Comparison of ENCODE assay signal across 10 cellular contexts in the genomic region with DNA sequence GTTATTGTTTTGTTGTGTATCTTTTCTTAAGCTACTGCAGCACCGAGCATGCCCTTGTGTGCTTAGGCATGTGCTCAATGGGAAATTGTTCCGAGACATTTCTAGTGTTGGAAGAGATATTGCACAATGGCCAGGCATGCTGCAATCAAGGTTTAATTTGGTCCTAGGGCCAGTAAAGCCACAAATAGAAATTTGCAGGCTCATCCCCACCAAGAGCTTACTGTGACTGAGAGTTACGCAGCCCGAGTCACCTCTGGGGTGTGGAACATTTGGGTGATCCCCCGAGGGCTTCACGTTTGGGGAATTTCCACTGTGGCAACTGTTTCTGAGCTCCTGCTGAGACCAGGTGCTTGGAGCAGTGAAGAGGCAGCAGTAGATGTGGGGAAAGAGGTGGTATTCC.
A peak's percentile ranks its signal among the peaks of the same experiment; 100 is the strongest.
DNase-seq lines count a peak whose midpoint lies in the region; ATAC-seq and TF ChIP-seq lines count a peak whose summit lies in the region.
"Had no signal": no experiment of that assay in that cellular context is flagged by ENCODE, and none has a peak within 500 bp of the region (broad histone marks: within the 10 kb centered on the region; RNA-seq: fewer than 3 reads in every experiment).

No MANE protein-coding gene starts in this region.

- no peaks in the 10 kb centered on the region for H3K27me3 Mint-ChIP-seq in CD8-positive, alpha-beta T cell (ENCODE audit: low read depth)
- no peaks in the 10 kb centered on the region for H3K27me3 Mint-ChIP-seq in nephron progenitor cell (ENCODE audit: low read depth, poor library complexity)

- no peak for TF ChIP-seq CTCF in CD8-positive, alpha-beta T cell (IDR thresholded peaks at IDR 0.05)
- TF ChIP-seq CTCF in nephron progenitor cell (IDR thresholded peaks at IDR 0.05), result no peak

- ATAC-seq in CD8-positive, alpha-beta T cell, result no peak

- no peaks in the 10 kb centered on the region for H3K9me3 Mint-ChIP-seq in CD8-positive, alpha-beta T cell
- peaks cover 5% of the 10 kb centered on the region for H3K9me3 Mint-ChIP-seq in nephron progenitor cell

- no peaks in the 10 kb centered on the region for H3K27me3 ChIP-seq in CD8-positive, alpha-beta T cell (ENCODE audit: insufficient read depth, low read length)
- H3K27me3 ChIP-seq in adipocyte (replicated peaks; ENCODE audit: control insufficient read depth, insufficient read depth, low read length), result no peaks in the 10 kb centered on the region

- H3K4me3 Mint-ChIP-seq in CD8-positive, alpha-beta T cell, result peak overlapping the region; percentile 15
- H3K4me3 Mint-ChIP-seq in nephron progenitor cell, result no peak overlapping the region

- H3K36me3 ChIP-seq in CD8-positive, alpha-beta T cell (ENCODE audit: insufficient read depth, low read length), result no peaks in the 10 kb centered on the region
- H3K36me3 ChIP-seq in adipocyte (ENCODE audit: control insufficient read depth, insufficient read depth, low read length, severe bottlenecking), result no peaks in the 10 kb centered on the region

- H3K4me3 ChIP-seq in CD8-positive, alpha-beta T cell (ENCODE audit: low read depth, low read length), result no peak overlapping the region
- no peak overlapping the region for H3K4me3 ChIP-seq in adipocyte (ENCODE audit: low read length)

- intact Hi-C loops in CD8-positive, alpha-beta T cell (cut with DNase I, micrococcal nuclease), result loop anchor here (5.0 to 10.0 kb wide), 2 partner anchors 192 to 300 kb away; partner anchors contain the start of gene HIVEP1 (in 1 of the 2)

- peaks cover 72% of the 10 kb centered on the region for H3K4me1 ChIP-seq in CD8-positive, alpha-beta T cell (ENCODE audit: insufficient read depth, low read length)
- H3K4me1 ChIP-seq in adipocyte (ENCODE audit: control insufficient read depth, insufficient read depth, low read length), result peaks cover 22% of the 10 kb centered on the region

- no peak overlapping the region for H3K27ac ChIP-seq in CD8-positive, alpha-beta T cell (ENCODE audit: low read depth, low read length)

- no peak for DNase-seq in CD8-positive, alpha-beta T cell
- peak; percentile 38 for DNase-seq in LHCN-M2 (ENCODE audit: low read depth)
- peak; percentile 73 for DNase-seq in adipocyte (ENCODE audit: low read depth)
- DNase-seq in myocyte (ENCODE audit: low read depth), result peak; percentile 61
- DNase-seq in nephron progenitor cell, result no peak
- DNase-seq in EL, result no peak
- no peak for DNase-seq in cerebellum (ENCODE audit: low spot score)
- DNase-seq in NCI-H2171 treated with DMSO at 0.1 percent for 48 hours (lab: John Stamatoyannopoulos, UW), result no peak
- DNase-seq: NCI-H2029 treated with DMSO at 0.1 percent for 48 hours, occipital lobe had no signal

- POLR2A ChIA-PET in CD8-positive, alpha-beta T cell (lab: Charles Lee), result no interaction called here

- H3K36me3 Mint-ChIP-seq in CD8-positive, alpha-beta T cell, result peaks cover 9% of the 10 kb centered on the region
- no peaks in the 10 kb centered on the region for H3K36me3 Mint-ChIP-seq in nephron progenitor cell (ENCODE audit: low read depth)

- CTCF ChIA-PET in CD8-positive, alpha-beta T cell (lab: Charles Lee), result interaction anchor here (1.0 to 1.6 kb wide), 2 partner anchors 11 to 397 kb away, joined by 3 read pairs; no protein-coding TSS in a partner anchor

- peak overlapping the region; percentile 96 for H3K27ac Mint-ChIP-seq in CD8-positive, alpha-beta T cell
- no peak overlapping the region for H3K27ac Mint-ChIP-seq in nephron progenitor cell

- peaks cover 74% of the 10 kb centered on the region for H3K4me1 Mint-ChIP-seq in CD8-positive, alpha-beta T cell (ENCODE audit: low read depth)
- peaks cover 57% of the 10 kb centered on the region for H3K4me1 Mint-ChIP-seq in nephron progenitor cell

- H3K9me3 ChIP-seq in CD8-positive, alpha-beta T cell (ENCODE audit: low read length), result no peaks in the 10 kb centered on the region
- H3K9me3 ChIP-seq in adipocyte (ENCODE audit: control insufficient read depth, low read length), result no peaks in the 10 kb centered on the region

- H3K9ac ChIP-seq in adipocyte (ENCODE audit: low read length), result no peak overlapping the region

Comparison
In these comparisons a context has a peak if more than half of its experiments do, and no peak if none do; other contexts are left out.
1. DNase-seq: peak in LHCN-M2 (single experiment), adipocyte (single experiment) and myocyte (single experiment); none in CD8-positive, alpha-beta T cell (0 of 7), nephron progenitor cell (single experiment), EL (single experiment), cerebellum (single experiment) and NCI-H2171 treated with DMSO at 0.1 percent for 48 hours (single experiment).